Comparison of ENCODE assay signal across 1 cellular context in the genomic region with DNA sequence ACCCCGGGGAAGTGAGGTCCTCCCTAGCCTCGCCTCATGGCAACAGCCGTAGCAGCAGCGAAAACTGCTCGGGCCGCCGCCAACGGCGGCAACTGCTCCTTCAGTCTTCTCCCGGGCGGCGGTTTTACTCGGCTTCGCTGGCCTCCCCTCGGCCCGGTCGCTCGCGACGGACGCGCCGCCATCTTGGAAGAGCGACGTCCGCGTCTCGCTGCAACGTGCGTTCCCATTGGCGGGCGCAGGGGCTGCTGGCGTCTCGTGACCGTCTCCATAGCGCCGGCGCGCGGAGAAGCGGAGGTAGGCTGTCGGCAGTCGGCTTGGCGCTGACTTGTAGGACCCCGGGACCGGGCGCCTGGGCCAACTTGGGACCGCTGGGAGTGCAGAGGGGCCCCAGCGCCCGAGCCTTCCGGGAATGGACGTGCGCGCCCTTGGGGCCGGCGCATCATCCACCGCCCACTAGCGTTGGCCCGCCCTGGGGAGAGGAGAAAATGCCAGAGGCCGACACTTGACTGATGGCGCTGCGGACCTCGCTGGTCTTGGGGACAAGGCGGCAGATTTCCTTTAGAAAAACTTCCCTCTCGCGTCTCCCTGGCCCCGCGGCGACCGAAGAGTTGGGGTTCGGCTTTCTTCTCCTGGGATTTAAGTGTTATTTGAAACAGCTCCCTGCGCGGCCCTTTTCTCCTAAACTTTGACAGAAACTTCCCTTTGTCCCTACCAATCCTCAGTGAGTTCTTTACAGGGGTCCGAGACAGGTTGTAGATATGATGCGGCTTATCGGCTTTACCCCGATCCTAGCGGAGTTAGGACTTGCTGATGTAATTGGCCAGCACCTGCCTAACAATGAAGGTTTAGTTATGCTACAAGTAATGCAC.
TF ChIP-seq lines count a peak whose summit lies in the region.

A gene with protein sequence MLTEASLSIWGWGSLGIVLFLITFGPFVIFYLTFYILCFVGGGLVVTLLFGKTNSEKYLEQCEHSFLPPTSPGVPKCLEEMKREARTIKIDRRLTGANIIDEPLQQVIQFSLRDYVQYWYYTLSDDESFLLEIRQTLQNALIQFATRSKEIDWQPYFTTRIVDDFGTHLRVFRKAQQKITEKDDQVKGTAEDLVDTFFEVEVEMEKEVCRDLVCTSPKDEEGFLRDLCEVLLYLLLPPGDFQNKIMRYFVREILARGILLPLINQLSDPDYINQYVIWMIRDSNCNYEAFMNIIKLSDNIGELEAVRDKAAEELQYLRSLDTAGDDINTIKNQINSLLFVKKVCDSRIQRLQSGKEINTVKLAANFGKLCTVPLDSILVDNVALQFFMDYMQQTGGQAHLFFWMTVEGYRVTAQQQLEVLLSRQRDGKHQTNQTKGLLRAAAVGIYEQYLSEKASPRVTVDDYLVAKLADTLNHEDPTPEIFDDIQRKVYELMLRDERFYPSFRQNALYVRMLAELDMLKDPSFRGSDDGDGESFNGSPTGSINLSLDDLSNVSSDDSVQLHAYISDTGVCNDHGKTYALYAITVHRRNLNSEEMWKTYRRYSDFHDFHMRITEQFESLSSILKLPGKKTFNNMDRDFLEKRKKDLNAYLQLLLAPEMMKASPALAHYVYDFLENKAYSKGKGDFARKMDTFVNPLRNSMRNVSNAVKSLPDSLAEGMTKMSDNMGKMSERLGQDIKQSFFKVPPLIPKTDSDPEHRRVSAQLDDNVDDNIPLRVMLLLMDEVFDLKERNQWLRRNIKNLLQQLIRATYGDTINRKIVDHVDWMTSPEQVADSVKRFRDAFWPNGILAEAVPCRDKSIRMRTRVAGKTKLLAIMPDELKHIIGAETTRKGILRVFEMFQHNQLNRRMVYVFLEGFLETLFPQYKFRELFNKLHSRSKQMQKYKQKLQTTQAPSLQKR (minus strand): TSS at position 193 of the 869 bp plus-strand sequence. CDS start 199 bp downstream, outside the sequence.

TF ChIP-seq in HepG2, 621 proteins besides CTCF, POLR2A, EP300 and RAD21 (continued from another document and continues in another):
- TF ChIP-seq, protein P1, sequence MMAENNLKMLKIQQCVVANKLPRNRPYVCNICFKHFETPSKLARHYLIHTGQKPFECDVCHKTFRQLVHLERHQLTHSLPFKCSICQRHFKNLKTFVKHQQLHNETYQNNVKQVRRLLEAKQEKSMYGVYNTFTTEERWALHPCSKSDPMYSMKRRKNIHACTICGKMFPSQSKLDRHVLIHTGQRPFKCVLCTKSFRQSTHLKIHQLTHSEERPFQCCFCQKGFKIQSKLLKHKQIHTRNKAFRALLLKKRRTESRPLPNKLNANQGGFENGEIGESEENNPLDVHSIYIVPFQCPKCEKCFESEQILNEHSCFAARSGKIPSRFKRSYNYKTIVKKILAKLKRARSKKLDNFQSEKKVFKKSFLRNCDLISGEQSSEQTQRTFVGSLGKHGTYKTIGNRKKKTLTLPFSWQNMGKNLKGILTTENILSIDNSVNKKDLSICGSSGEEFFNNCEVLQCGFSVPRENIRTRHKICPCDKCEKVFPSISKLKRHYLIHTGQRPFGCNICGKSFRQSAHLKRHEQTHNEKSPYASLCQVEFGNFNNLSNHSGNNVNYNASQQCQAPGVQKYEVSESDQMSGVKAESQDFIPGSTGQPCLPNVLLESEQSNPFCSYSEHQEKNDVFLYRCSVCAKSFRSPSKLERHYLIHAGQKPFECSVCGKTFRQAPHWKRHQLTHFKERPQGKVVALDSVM (CRISPR knock-in tag; IDR thresholded peaks at IDR 0.05), result peak; percentile 82
- TF ChIP-seq, protein P2, sequence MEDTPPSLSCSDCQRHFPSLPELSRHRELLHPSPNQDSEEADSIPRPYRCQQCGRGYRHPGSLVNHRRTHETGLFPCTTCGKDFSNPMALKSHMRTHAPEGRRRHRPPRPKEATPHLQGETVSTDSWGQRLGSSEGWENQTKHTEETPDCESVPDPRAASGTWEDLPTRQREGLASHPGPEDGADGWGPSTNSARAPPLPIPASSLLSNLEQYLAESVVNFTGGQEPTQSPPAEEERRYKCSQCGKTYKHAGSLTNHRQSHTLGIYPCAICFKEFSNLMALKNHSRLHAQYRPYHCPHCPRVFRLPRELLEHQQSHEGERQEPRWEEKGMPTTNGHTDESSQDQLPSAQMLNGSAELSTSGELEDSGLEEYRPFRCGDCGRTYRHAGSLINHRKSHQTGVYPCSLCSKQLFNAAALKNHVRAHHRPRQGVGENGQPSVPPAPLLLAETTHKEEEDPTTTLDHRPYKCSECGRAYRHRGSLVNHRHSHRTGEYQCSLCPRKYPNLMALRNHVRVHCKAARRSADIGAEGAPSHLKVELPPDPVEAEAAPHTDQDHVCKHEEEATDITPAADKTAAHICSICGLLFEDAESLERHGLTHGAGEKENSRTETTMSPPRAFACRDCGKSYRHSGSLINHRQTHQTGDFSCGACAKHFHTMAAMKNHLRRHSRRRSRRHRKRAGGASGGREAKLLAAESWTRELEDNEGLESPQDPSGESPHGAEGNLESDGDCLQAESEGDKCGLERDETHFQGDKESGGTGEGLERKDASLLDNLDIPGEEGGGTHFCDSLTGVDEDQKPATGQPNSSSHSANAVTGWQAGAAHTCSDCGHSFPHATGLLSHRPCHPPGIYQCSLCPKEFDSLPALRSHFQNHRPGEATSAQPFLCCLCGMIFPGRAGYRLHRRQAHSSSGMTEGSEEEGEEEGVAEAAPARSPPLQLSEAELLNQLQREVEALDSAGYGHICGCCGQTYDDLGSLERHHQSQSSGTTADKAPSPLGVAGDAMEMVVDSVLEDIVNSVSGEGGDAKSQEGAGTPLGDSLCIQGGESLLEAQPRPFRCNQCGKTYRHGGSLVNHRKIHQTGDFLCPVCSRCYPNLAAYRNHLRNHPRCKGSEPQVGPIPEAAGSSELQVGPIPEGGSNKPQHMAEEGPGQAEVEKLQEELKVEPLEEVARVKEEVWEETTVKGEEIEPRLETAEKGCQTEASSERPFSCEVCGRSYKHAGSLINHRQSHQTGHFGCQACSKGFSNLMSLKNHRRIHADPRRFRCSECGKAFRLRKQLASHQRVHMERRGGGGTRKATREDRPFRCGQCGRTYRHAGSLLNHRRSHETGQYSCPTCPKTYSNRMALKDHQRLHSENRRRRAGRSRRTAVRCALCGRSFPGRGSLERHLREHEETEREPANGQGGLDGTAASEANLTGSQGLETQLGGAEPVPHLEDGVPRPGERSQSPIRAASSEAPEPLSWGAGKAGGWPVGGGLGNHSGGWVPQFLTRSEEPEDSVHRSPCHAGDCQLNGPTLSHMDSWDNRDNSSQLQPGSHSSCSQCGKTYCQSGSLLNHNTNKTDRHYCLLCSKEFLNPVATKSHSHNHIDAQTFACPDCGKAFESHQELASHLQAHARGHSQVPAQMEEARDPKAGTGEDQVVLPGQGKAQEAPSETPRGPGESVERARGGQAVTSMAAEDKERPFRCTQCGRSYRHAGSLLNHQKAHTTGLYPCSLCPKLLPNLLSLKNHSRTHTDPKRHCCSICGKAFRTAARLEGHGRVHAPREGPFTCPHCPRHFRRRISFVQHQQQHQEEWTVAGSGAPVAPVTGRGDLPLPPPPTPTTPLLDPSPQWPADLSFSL (CRISPR knock-in tag; IDR thresholded peaks at IDR 0.05), result no peak
- TF ChIP-seq HNRNPH1 (optimal IDR thresholded peaks at IDR 0.05; ENCODE audit: low read depth, low read length) (no peak), SNAPC2 (CRISPR knock-in tag; IDR thresholded peaks at IDR 0.05) (no peak), NR1H2 (CRISPR knock-in tag; IDR thresholded peaks at IDR 0.05; ENCODE audit: borderline replicate concordance, low read depth) (no peak), MIXL1 (CRISPR knock-in tag; IDR thresholded peaks at IDR 0.05) (no peak), KLF9 (CRISPR knock-in tag; IDR thresholded peaks at IDR 0.05; ENCODE audit: low read depth) (peak; percentile 45; the same call in 1 of the 2 replicates), KLF15 (CRISPR knock-in tag; IDR thresholded peaks at IDR 0.05; ENCODE audit: borderline replicate concordance) (no peak), ZNF350 (CRISPR knock-in tag; IDR thresholded peaks at IDR 0.05; ENCODE audit: borderline replicate concordance, low read depth) (peak; percentile 94), ZFYVE20 (CRISPR knock-in tag; IDR thresholded peaks at IDR 0.05; ENCODE audit: borderline replicate concordance, low read depth) (no peak), PITX1 (CRISPR knock-in tag; IDR thresholded peaks at IDR 0.05) (no peak), KLF11 (CRISPR knock-in tag; IDR thresholded peaks at IDR 0.05) (0 out of 2 replicates have a peak, but pooled peaks have one; percentile 36), ZFP1 (CRISPR knock-in tag; IDR thresholded peaks at IDR 0.05) (no peak), EEA1 (CRISPR knock-in tag; IDR thresholded peaks at IDR 0.05; ENCODE audit: borderline replicate concordance) (no peak), JUN (CRISPR knock-in tag; IDR thresholded peaks at IDR 0.05) (0 out of 2 replicates have a peak, but pooled peaks have one; percentile 17), ISX (CRISPR knock-in tag; conservative IDR thresholded peaks at IDR 0.05) (0 out of 2 replicates have a peak, but pooled peaks have one; percentile 12), TAF15 (IDR thresholded peaks at IDR 0.05; ENCODE audit: low read depth, low read length, poor library complexity, severe bottlenecking) (no peak), NR3C1 (CRISPR knock-in tag; IDR thresholded peaks at IDR 0.05) (no peak), JDP2 (CRISPR knock-in tag; IDR thresholded peaks at IDR 0.05; ENCODE audit: borderline replicate concordance) (no peak), ZSCAN12 (CRISPR knock-in tag; IDR thresholded peaks at IDR 0.05) (0 out of 2 replicates have a peak, but pooled peaks have one; percentile 9), FOSL1 (CRISPR knock-in tag; IDR thresholded peaks at IDR 0.05; ENCODE audit: borderline replicate concordance) (no peak), PRPF4 (IDR thresholded peaks at IDR 0.05; ENCODE audit: low read depth, low read length, poor library complexity, severe bottlenecking) (no peak), DMAP1 (CRISPR knock-in tag; IDR thresholded peaks at IDR 0.05) (peak; percentile 87), EHMT2 (IDR thresholded peaks at IDR 0.05; ENCODE audit: borderline replicate concordance, low read depth, low read length) (no peak), FOXK1 (CRISPR knock-in tag; IDR thresholded peaks at IDR 0.05; ENCODE audit: borderline replicate concordance, low read depth) (peak; percentile 71), ZBTB3 (CRISPR knock-in tag; IDR thresholded peaks at IDR 0.05; ENCODE audit: borderline replicate concordance, low read depth) (peak; percentile 35; the same call in 1 of the 2 replicates)
- TF ChIP-seq, protein P3, sequence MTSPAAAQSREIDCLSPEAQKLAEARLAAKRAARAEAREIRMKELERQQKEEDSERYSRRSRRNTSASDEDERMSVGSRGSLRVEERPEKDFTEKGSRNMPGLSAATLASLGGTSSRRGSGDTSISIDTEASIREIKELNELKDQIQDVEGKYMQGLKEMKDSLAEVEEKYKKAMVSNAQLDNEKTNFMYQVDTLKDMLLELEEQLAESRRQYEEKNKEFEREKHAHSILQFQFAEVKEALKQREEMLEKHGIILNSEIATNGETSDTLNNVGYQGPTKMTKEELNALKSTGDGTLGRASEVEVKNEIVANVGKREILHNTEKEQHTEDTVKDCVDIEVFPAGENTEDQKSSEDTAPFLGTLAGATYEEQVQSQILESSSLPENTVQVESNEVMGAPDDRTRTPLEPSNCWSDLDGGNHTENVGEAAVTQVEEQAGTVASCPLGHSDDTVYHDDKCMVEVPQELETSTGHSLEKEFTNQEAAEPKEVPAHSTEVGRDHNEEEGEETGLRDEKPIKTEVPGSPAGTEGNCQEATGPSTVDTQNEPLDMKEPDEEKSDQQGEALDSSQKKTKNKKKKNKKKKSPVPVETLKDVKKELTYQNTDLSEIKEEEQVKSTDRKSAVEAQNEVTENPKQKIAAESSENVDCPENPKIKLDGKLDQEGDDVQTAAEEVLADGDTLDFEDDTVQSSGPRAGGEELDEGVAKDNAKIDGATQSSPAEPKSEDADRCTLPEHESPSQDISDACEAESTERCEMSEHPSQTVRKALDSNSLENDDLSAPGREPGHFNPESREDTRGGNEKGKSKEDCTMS (CRISPR knock-in tag; conservative IDR thresholded peaks at IDR 0.05), result no peak
- TF ChIP-seq, protein P4, sequence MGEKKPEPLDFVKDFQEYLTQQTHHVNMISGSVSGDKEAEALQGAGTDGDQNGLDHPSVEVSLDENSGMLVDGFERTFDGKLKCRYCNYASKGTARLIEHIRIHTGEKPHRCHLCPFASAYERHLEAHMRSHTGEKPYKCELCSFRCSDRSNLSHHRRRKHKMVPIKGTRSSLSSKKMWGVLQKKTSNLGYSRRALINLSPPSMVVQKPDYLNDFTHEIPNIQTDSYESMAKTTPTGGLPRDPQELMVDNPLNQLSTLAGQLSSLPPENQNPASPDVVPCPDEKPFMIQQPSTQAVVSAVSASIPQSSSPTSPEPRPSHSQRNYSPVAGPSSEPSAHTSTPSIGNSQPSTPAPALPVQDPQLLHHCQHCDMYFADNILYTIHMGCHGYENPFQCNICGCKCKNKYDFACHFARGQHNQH (CRISPR knock-in tag; IDR thresholded peaks at IDR 0.05), result peak; percentile 84
- TF ChIP-seq, protein P5, sequence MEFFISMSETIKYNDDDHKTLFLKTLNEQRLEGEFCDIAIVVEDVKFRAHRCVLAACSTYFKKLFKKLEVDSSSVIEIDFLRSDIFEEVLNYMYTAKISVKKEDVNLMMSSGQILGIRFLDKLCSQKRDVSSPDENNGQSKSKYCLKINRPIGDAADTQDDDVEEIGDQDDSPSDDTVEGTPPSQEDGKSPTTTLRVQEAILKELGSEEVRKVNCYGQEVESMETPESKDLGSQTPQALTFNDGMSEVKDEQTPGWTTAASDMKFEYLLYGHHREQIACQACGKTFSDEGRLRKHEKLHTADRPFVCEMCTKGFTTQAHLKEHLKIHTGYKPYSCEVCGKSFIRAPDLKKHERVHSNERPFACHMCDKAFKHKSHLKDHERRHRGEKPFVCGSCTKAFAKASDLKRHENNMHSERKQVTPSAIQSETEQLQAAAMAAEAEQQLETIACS (CRISPR knock-in tag; IDR thresholded peaks at IDR 0.05), result no peak
- TF ChIP-seq, protein P6, sequence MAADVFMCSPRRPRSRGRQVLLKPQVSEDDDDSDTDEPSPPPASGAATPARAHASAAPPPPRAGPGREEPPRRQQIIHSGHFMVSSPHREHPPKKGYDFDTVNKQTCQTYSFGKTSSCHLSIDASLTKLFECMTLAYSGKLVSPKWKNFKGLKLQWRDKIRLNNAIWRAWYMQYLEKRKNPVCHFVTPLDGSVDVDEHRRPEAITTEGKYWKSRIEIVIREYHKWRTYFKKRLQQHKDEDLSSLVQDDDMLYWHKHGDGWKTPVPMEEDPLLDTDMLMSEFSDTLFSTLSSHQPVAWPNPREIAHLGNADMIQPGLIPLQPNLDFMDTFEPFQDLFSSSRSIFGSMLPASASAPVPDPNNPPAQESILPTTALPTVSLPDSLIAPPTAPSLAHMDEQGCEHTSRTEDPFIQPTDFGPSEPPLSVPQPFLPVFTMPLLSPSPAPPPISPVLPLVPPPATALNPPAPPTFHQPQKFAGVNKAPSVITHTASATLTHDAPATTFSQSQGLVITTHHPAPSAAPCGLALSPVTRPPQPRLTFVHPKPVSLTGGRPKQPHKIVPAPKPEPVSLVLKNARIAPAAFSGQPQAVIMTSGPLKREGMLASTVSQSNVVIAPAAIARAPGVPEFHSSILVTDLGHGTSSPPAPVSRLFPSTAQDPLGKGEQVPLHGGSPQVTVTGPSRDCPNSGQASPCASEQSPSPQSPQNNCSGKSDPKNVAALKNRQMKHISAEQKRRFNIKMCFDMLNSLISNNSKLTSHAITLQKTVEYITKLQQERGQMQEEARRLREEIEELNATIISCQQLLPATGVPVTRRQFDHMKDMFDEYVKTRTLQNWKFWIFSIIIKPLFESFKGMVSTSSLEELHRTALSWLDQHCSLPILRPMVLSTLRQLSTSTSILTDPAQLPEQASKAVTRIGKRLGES (CRISPR knock-in tag; IDR thresholded peaks at IDR 0.05; ENCODE audit: borderline replicate concordance), result no peak
